13 cellular contexts compared by ENCODE assay signal in the genomic region with DNA sequence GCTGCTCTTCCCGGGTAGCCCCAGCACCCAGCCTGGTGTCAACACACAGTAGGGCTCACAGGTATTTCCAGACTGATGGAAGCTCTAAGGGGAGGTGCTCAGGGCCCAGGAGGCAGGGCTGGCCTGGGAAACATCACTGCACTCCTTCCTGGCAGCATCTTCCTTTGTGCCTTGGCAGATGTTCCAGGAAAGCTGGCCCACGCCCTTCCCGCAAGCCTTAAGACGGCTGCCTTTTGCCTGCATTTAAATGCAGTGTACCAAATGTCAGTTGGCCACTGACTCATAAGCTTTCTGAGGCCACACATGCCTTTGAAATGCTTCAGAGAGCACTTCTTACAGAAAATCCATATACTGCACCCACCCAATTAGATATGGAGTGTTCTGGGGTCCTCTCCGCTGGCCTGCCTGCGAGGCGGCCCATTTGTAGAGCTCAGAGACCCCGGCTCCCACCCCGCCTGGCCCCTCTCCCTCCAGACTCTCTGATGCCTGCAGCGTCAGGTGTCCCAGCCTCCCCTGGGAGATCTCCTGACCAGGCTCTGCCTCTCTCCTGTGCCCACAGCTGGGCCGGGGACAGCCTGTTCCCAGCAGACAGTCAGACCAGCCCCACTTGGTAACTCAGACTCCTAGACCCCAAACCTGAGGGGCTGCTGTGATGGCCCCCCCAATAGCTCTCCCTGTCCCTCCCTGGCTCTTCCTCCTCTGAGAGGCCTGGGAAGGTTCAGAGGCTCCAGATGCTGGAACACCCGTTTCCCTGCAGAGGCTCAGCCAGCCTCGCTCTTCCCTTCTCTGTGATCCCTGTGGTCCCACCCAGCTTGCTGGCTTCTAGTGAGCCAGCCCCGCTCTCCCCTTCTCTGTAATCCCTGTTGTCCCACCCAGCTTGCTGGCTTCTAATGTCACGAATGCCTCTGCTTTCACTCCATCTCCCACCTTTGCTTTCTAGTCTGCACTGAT. TPM values are rescaled to one million over a fixed set of nuclear protein-coding genes. Genes with fewer than 3 reads are reported as not detected.
DNase-seq lines count a peak whose midpoint lies in the region; ATAC-seq, FAIRE-seq and TF ChIP-seq lines count a peak whose summit lies in the region.
"Had no signal": no experiment of that assay in that cellular context is flagged by ENCODE, and none has a peak within 500 bp of the region (broad histone marks: within the 10 kb centered on the region; RNA-seq: fewer than 3 reads in every experiment).

No MANE protein-coding gene starts in this region.

- FAIRE-seq in bronchial epithelial cell (lab: Jason Lieb, UNC), result peak; percentile 50
- FAIRE-seq: A204.1, endothelial cell of umbilical vein, TTC549 had no signal

- whole genome bisulfite sequencing in lung, 2 donors, result 81 to 89% methylated on average over 15 of the region's 15 CpGs

- TF ChIP-seq POLR2A in vagina (IDR thresholded peaks at IDR 0.05), result no peak

- TF ChIP-seq CTCF in bronchial epithelial cell (IDR thresholded peaks at IDR 0.05; ENCODE audit: insufficient read depth, low read length, severe bottlenecking) (no peak), lung (IDR thresholded peaks at IDR 0.05; ENCODE audit: control extremely low read depth, extremely low read depth) (no peak), vagina (IDR thresholded peaks at IDR 0.05) (no peak), lower lobe of right lung (IDR thresholded peaks at IDR 0.05) (no peak)

- no peaks in the 10 kb centered on the region for H3K36me3 ChIP-seq in bronchial epithelial cell (ENCODE audit: control insufficient read depth, insufficient read depth, low read length)
- no peaks in the 10 kb centered on the region for H3K36me3 ChIP-seq in lung (ENCODE audit: control insufficient read depth in 2 of 2, insufficient read depth in 2 of 2, low read length in 2 of 2)
- H3K36me3 ChIP-seq in vagina, result no peaks in the 10 kb centered on the region
- no peaks in the 10 kb centered on the region for H3K36me3 ChIP-seq in lower lobe of right lung
- H3K36me3 ChIP-seq: thoracic aorta had no signal

- H3K4me1 ChIP-seq in lung (ENCODE audit: control insufficient read depth in 2 of 2, insufficient read depth in 2 of 2, low read length in 2 of 2) (no peaks in the 10 kb centered on the region), vagina (peaks cover 10% of the 10 kb centered on the region), lower lobe of right lung (no peaks in the 10 kb centered on the region)

- DNase-seq in activated CD8-positive, alpha-beta memory T cell treated with anti-CD3 and anti-CD28 coated beads for 24 hours, result peak; percentile 19
- DNase-seq in activated CD8-positive, alpha-beta memory T cell treated with anti-CD3 and anti-CD28 coated beads, Interleukin-2, amount 50 U/mL, for 4 hours, result no peak
- DNase-seq in bronchial epithelial cell (ENCODE audit: low read depth), result peak; percentile 46
- DNase-seq in lung (ENCODE audit: low spot score), result no peak
- peak; percentile 80 to 81 for DNase-seq in vagina (ENCODE audit: extremely low spot score in 2 of 2)
- no peak for DNase-seq in NCI-H2196 (lab: John Stamatoyannopoulos, UW; ENCODE audit: unreplicated experiment)
- DNase-seq in lower lobe of right lung, result no peak
- no peak for DNase-seq in NCI-H524 treated with DMSO at 0.1 percent for 48 hours (lab: John Stamatoyannopoulos, UW)
- DNase-seq: activated naive CD4-positive, alpha-beta T cell treated with Interleukin-2 at 50 U/mL for 16 hours had no signal

- H3K4me3 ChIP-seq in bronchial epithelial cell (ENCODE audit: low read depth, low read length) (no peak overlapping the region), lung (no peak overlapping the region), vagina (no peak overlapping the region), lower lobe of right lung (no peak overlapping the region)
- H3K4me3 ChIP-seq: thoracic aorta had no signal

- H3K27me3 ChIP-seq in bronchial epithelial cell (ENCODE audit: control insufficient read depth, insufficient read depth, low read length), result peaks cover 1% of the 10 kb centered on the region
- no peaks in the 10 kb centered on the region for H3K27me3 ChIP-seq in lung (ENCODE audit: control insufficient read depth, insufficient read depth)
- H3K27me3 ChIP-seq in vagina, result no peaks in the 10 kb centered on the region
- peaks cover 12% of the 10 kb centered on the region for H3K27me3 ChIP-seq in lower lobe of right lung (ENCODE audit: low read depth)

- ATAC-seq in lung (ENCODE audit: insufficient read depth, low FRiP score), result peak; percentile 64
- no peak for ATAC-seq in lower lobe of right lung

- intact Hi-C loops in vagina (cut with DNase I), result loop anchor here (5.0 kb wide), 2 partner anchors 113 to 1043 kb away; no protein-coding TSS in a partner anchor
- intact Hi-C loops in lower lobe of right lung (cut with DNase I), result no loop called here

- peaks cover 0 to 5% of the 10 kb centered on the region in 2 donors for H3K9me3 ChIP-seq in lung (ENCODE audit: control insufficient read depth in 2 of 2, insufficient read depth in 1 of 2, low read length in 1 of 2)
- H3K9me3 ChIP-seq in vagina, result no peaks in the 10 kb centered on the region
- peaks cover 6% of the 10 kb centered on the region for H3K9me3 ChIP-seq in lower lobe of right lung

- H3K27ac ChIP-seq in lung (ENCODE audit: low read depth in 1 of 2, low read length in 1 of 2), result no peak overlapping the region
- H3K27ac ChIP-seq in vagina, result peak overlapping the region; percentile 68
- H3K27ac ChIP-seq in lower lobe of right lung, result no peak overlapping the region
- H3K27ac ChIP-seq: thoracic aorta had no signal

RNA-seq across cellular contexts. Expression of a gene that starts 47.6 kb away (rescaled TPM):
- 0.13 and 2.1 TPM in 2 replicates for total RNA-seq in bronchial epithelial cell
- 10 to 100 TPM in 1 of 2 donors, 1 to 10 TPM in 1; 9.8 to 16.8 TPM for total RNA-seq in lung
- 10 to 100 TPM in 1 of 2 donors, 1 to 10 TPM in 1; 5.1 to 44.2 TPM for polyA plus RNA-seq in lung
- total RNA-seq in vagina, result 48.9 TPM
- 7.5 TPM for total RNA-seq in lower lobe of right lung

Comparison
In these comparisons a context has a peak if more than half of its experiments do, and no peak if none do; other contexts are left out.
1. DNase-seq: peak in activated CD8-positive, alpha-beta memory T cell treated with anti-CD3 and anti-CD28 coated beads for 24 hours (single experiment), bronchial epithelial cell (single experiment) and vagina (2 of 2); none in activated CD8-positive, alpha-beta memory T cell treated with anti-CD3 and anti-CD28 coated beads, Interleukin-2, amount 50 U/mL, for 4 hours (single experiment), lung (single experiment), NCI-H2196 (single experiment), lower lobe of right lung (single experiment) and NCI-H524 treated with DMSO at 0.1 percent for 48 hours (single experiment).